In genomic region chr6:15531973-15532372, GRCh38 we compare ENCODE assay signal across 17 cellular contexts.
"Had no signal": no experiment of that assay in that cellular context is flagged by ENCODE, and none has a peak within 500 bp of the region (broad histone marks: within the 10 kb centered on the region; RNA-seq: fewer than 3 reads in every experiment).

No MANE protein-coding gene starts in this region.

- H3K4me3 Mint-ChIP-seq: activated CD4-positive, alpha-beta T cell treated with anti-CD3 and anti-CD28 coated beads for 36 hours; activated T-cell treated with anti-CD3 and anti-CD28 coated beads, Interleukin-2, amount 50 U/mL, for 4 hours; activated T-helper 17 cell treated with anti-CD3 and anti-CD28 coated beads, Interleukin-2, amount 50 U/mL, for 72 hours; T-cell; T-helper 2 cell treated with Interferon-gamma antibody and Interleukin-4, amounts not matched to agents 5 μg/mL and 100 μg/mL, for 36 hours had no signal

- H3K9me3 Mint-ChIP-seq: activated T-helper 17 cell treated with anti-CD3 and anti-CD28 coated beads, Interleukin-2, amount 50 U/mL, for 72 hours; T-helper 2 cell treated with Interferon-gamma antibody and Interleukin-4, amounts not matched to agents 5 μg/mL and 100 μg/mL, for 36 hours had no signal

- H3K4me1 Mint-ChIP-seq: activated T-helper 17 cell treated with anti-CD3 and anti-CD28 coated beads, Interleukin-2, amount 50 U/mL, for 72 hours had no signal

- ATAC-seq: activated CD4-positive, alpha-beta T cell treated with anti-CD3 and anti-CD28 coated beads for 36 hours; activated T-cell treated with anti-CD3 and anti-CD28 coated beads, Interleukin-2, amount 50 U/mL, for 4 hours; activated T-helper 17 cell treated with anti-CD3 and anti-CD28 coated beads, Interleukin-2, amount 50 U/mL, for 72 hours; left ventricle myocardium superior; psoas muscle; stimulated activated naive CD8-positive, alpha-beta T cell treated with anti-CD3 and anti-CD28 coated beads, Interleukin-15, Interleukin-2, amounts not matched to agents 100 U/mL and 50 U/mL, for 24 hours; T-cell had no signal

- H3K27me3 Mint-ChIP-seq: activated CD4-positive, alpha-beta T cell treated with anti-CD3 and anti-CD28 coated beads for 36 hours; activated T-helper 17 cell treated with anti-CD3 and anti-CD28 coated beads, Interleukin-2, amount 50 U/mL, for 72 hours; T-cell had no signal

- DNase-seq: activated CD4-positive, alpha-beta T cell treated with anti-CD3 and anti-CD28 coated beads for 36 hours; activated CD4-positive, alpha-beta T cell treated with anti-CD3 and anti-CD28 coated beads, Interleukin-2, amount 50 U/mL, for 4 hours; activated CD4-positive, CD25-positive, alpha-beta regulatory T cell; activated gamma-delta T cell treated with Interleukin-2 at 50 U/mL for 16 hours; activated naive CD4-positive, alpha-beta T cell treated with anti-CD3 and anti-CD28 coated beads, Interleukin-2, amount 50 U/mL, for 16 hours; activated T-cell treated with anti-CD3 and anti-CD28 coated beads, Interleukin-2, amount 50 U/mL, for 4 hours; dermis blood vessel endothelial cell; effector CD8-positive, alpha-beta T cell; left ventricle myocardium superior; nucleus accumbens; psoas muscle; stimulated activated naive CD8-positive, alpha-beta T cell treated with anti-CD3 and anti-CD28 coated beads, Interleukin-15, Interleukin-2, amounts not matched to agents 100 U/mL and 50 U/mL, for 24 hours; T-cell; testis; transverse colon had no signal

- H3K27ac Mint-ChIP-seq: activated CD4-positive, alpha-beta T cell treated with anti-CD3 and anti-CD28 coated beads for 36 hours; activated T-helper 17 cell treated with anti-CD3 and anti-CD28 coated beads, Interleukin-2, amount 50 U/mL, for 72 hours; T-cell; T-helper 2 cell treated with Interferon-gamma antibody and Interleukin-4, amounts not matched to agents 5 μg/mL and 100 μg/mL, for 36 hours had no signal
